ENCODE assay signal across 8 cellular contexts in the genomic region with DNA sequence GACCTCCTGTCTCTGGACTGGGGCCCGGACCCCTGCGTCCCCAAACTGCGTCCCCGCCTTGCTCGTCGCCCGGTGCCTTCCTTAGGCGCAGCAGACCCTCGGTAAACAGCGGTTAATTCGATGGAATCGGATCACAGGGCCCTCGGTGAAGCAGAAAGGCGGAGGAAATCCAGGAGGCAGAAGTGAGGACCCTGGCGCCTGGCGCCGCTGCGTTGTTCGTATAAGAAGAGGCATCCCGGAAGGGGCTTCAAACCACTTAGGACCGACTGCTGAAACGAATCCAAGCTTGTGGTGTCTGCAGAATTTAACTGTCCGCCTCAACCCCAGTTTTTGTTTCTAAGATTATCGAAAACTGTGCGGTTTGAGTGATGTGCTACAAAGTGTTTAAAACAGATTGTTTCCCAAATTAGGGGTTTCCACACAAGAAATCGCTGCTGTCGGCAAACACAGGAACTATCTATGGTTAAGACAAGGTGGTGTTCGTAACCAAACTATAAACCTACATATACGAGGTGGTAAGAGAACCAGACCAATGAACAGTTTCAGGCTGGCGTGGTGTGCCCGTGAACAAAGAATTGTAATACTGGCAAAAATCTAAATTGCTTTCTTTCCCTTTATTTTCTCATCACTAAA. TPM values are rescaled to one million over a fixed set of nuclear protein-coding genes. Genes with fewer than 3 reads are reported as not detected.
A peak's percentile ranks its signal among the peaks of the same experiment; 100 is the strongest.
DNase-seq lines count a peak whose midpoint lies in the region; ATAC-seq and TF ChIP-seq lines count a peak whose summit lies in the region.

No MANE protein-coding gene starts in this region.

- H3K36me3 Mint-ChIP-seq in CD4-positive, alpha-beta memory T cell, result no peaks in the 10 kb centered on the region
- H3K36me3 Mint-ChIP-seq in effector memory CD8-positive, alpha-beta T cell (ENCODE audit: insufficient read depth), result no peaks in the 10 kb centered on the region
- peaks cover 2% of the 10 kb centered on the region for H3K36me3 Mint-ChIP-seq in neural crest cell (ENCODE audit: low read depth)

- H3K4me1 ChIP-seq in CD4-positive, alpha-beta memory T cell (ENCODE audit: insufficient read depth, low read length), result peaks cover 12% of the 10 kb centered on the region
- no peaks in the 10 kb centered on the region; the same call in none of the 2 replicates for H3K4me1 ChIP-seq in HAP-1

- in situ Hi-C loops in HAP-1 (cut with MboI; ENCODE audit: low sequenced_read_pairs), result no loop called here

- H3K4me3 Mint-ChIP-seq in CD4-positive, alpha-beta memory T cell, result peak overlapping the region in 7 of 8 donors; percentile 15 to 47 (median 37)
- peak overlapping the region in 1 of 2 donors; percentile 39 for H3K4me3 Mint-ChIP-seq in effector memory CD8-positive, alpha-beta T cell
- H3K4me3 Mint-ChIP-seq in neural crest cell, result peak overlapping the region; percentile 78

- no peaks in the 10 kb centered on the region for H3K36me3 ChIP-seq in CD4-positive, alpha-beta memory T cell (ENCODE audit: insufficient read depth, low read length)
- H3K36me3 ChIP-seq in HAP-1 (replicated peaks), result no peaks in the 10 kb centered on the region

- no peak overlapping the region for H3K27ac ChIP-seq in CD4-positive, alpha-beta memory T cell (ENCODE audit: low read depth, low read length)

- intact Hi-C loops in CD4-positive, alpha-beta memory T cell (cut with micrococcal nuclease), result no loop called here

- H3K27me3 ChIP-seq in CD4-positive, alpha-beta memory T cell (ENCODE audit: insufficient read depth, low read length), result peaks cover 33% of the 10 kb centered on the region
- H3K27me3 ChIP-seq in HAP-1 (ENCODE audit: low read depth), result peaks cover 47% of the 10 kb centered on the region

- H3K4me3 ChIP-seq in CD4-positive, alpha-beta memory T cell (ENCODE audit: low read length in 2 of 2), result no peak overlapping the region
- peak overlapping the region; percentile 24 for H3K4me3 ChIP-seq in HAP-1

- no peaks in the 10 kb centered on the region for H3K9me3 ChIP-seq in CD4-positive, alpha-beta memory T cell (ENCODE audit: control insufficient read depth in 1 of 2, low read length in 2 of 2)
- H3K9me3 ChIP-seq in HAP-1, result no peaks in the 10 kb centered on the region

- POLR2A ChIA-PET in CD4-positive, alpha-beta memory T cell (lab: Charles Lee; ENCODE audit: partially characterized antibody), result no interaction called here

- peaks cover 4 to 33% (median 13%) of the 10 kb centered on the region in 4 donors for H3K4me1 Mint-ChIP-seq in CD4-positive, alpha-beta memory T cell
- peaks cover 0 to 2% of the 10 kb centered on the region in 2 donors for H3K4me1 Mint-ChIP-seq in effector memory CD8-positive, alpha-beta T cell (ENCODE audit: low read depth in 2 of 2)
- H3K4me1 Mint-ChIP-seq in neural crest cell, result peaks cover 6% of the 10 kb centered on the region

- no peak for DNase-seq in CD4-positive, alpha-beta memory T cell
- DNase-seq in HAP-1 (ENCODE audit: low spot score in 2 of 2) (peak in 1 of 2 experiments; percentile 26), neural crest cell (ENCODE audit: low read depth, low spot score) (peak; percentile 3), NK-92 (lab: John Stamatoyannopoulos, UW; ENCODE audit: unreplicated experiment) (no peak), AML-193 (lab: John Stamatoyannopoulos, UW) (no peak), middle frontal gyrus (ENCODE audit: extremely low spot score, low spot score) (no peak)
- no peak for DNase-seq in effector memory CD8-positive, alpha-beta T cell
- DNase-seq in stimulated activated CD4-positive, alpha-beta T cell treated with anti-CD3 and anti-CD28 coated beads, Interleukin-4, amount 100 ng/mL, for 24 hours, result no peak

- no peak overlapping the region for H3K27ac Mint-ChIP-seq in CD4-positive, alpha-beta memory T cell
- H3K27ac Mint-ChIP-seq in effector memory CD8-positive, alpha-beta T cell, result no peak overlapping the region
- H3K27ac Mint-ChIP-seq in neural crest cell (ENCODE audit: unreplicated experiment), result no peak overlapping the region

- no peak for TF ChIP-seq CTCF in neural crest cell (conservative IDR thresholded peaks at IDR 0.05)

- peak; percentile 14 for ATAC-seq in effector memory CD8-positive, alpha-beta T cell (replicated peaks)

- H3K27me3 Mint-ChIP-seq in CD4-positive, alpha-beta memory T cell, result peaks cover 37 to 42% of the 10 kb centered on the region in 2 donors
- peaks cover 52 to 53% of the 10 kb centered on the region in 2 donors for H3K27me3 Mint-ChIP-seq in effector memory CD8-positive, alpha-beta T cell
- peaks cover 62% of the 10 kb centered on the region for H3K27me3 Mint-ChIP-seq in neural crest cell (ENCODE audit: low read depth)

- peaks cover 0 to 4% (median 0%) of the 10 kb centered on the region in 8 donors for H3K9me3 Mint-ChIP-seq in CD4-positive, alpha-beta memory T cell
- no peaks in the 10 kb centered on the region for H3K9me3 Mint-ChIP-seq in effector memory CD8-positive, alpha-beta T cell
- H3K9me3 Mint-ChIP-seq in neural crest cell, result no peaks in the 10 kb centered on the region

- CTCF ChIA-PET in CD4-positive, alpha-beta memory T cell (lab: Charles Lee; ENCODE audit: partially characterized antibody), result no interaction called here

RNA-seq across cellular contexts. Expression of gene DGKI, which starts 0.8 kb away (rescaled TPM):
- under 1 TPM in 1 of 2 experiments, not detected in 1; 0.11 TPM for total RNA-seq in CD4-positive, alpha-beta memory T cell
- not detected for polyA plus RNA-seq in CD4-positive, alpha-beta memory T cell
- 2.2 and 3.3 TPM in 2 replicates for total RNA-seq in neural crest cell
